Comparison of ENCODE assay signal across 16 cellular contexts in the genomic region with DNA sequence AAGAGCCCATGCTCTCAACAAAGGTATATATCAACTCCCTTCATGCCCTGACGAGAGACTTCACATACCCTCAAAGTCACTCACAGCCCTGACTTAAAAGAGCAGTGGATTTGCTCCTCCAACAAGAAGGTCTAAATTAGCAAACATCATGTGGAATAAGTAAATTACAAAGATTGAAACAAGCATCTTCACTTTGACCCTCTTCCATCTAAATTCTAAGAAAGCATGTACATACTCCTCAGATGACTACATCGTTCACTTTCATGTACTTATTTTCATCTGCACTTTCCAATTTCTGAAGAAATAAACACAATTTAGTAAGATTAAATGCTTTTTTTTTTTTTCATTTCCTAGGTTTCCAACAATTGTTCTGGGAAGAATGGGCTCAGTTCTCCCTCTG.
"Had no signal": no experiment of that assay in that cellular context is flagged by ENCODE, and none has a peak within 500 bp of the region (broad histone marks: within the 10 kb centered on the region; RNA-seq: fewer than 3 reads in every experiment).

No MANE protein-coding gene starts in this region.

- ATAC-seq: activated naive CD8-positive, alpha-beta T cell treated with anti-CD3 and anti-CD28 coated beads, Interleukin-2, amount 50 U/mL, for 24 hours; esophagus mucosa; stimulated activated memory B cell treated with anti-CD40 and anti-IgM and Interleukin-4, amounts not matched to agents 10 μg/mL and 1 μg/mL and 100 μg/mL, for 72 hours; T-cell had no signal

- DNase-seq: activated CD4-positive, alpha-beta T cell treated with anti-CD3 and anti-CD28 coated beads for 1 hour; activated CD4-positive, alpha-beta T cell treated with anti-CD3 and anti-CD28 coated beads, Interleukin-2, amount 50 U/mL, for 4 hours; activated naive CD4-positive, alpha-beta T cell treated with Interleukin-2 at 50 U/mL for 16 hours; activated naive CD8-positive, alpha-beta T cell treated with anti-CD3 and anti-CD28 coated beads, Interleukin-2, amount 50 U/mL, for 24 hours; activated T-cell treated with anti-CD3 and anti-CD28 coated beads for 4 hours; midbrain; naive B cell; T-cell; T-helper 9 cell had no signal

- H3K9me3 Mint-ChIP-seq: activated naive CD8-positive, alpha-beta T cell treated with anti-CD3 and anti-CD28 coated beads, Interleukin-2, amount 50 U/mL, for 24 hours; activated T-helper 17 cell treated with anti-CD3 and anti-CD28 coated beads, Interleukin-2, amount 50 U/mL, for 72 hours; naive B cell; stimulated activated memory B cell treated with anti-CD40 and anti-IgM and Interleukin-4, amounts not matched to agents 10 μg/mL and 1 μg/mL and 100 μg/mL, for 72 hours; T-cell had no signal

- H3K36me3 Mint-ChIP-seq: naive B cell; stimulated activated memory B cell treated with anti-CD40 and anti-IgM and Interleukin-4, amounts not matched to agents 10 μg/mL and 1 μg/mL and 100 μg/mL, for 72 hours; T-cell had no signal

- H3K27me3 ChIP-seq: pancreas, thyroid gland had no signal

- H3K4me3 Mint-ChIP-seq: activated naive CD8-positive, alpha-beta T cell treated with anti-CD3 and anti-CD28 coated beads, Interleukin-2, amount 50 U/mL, for 24 hours; activated T-helper 17 cell treated with anti-CD3 and anti-CD28 coated beads, Interleukin-2, amount 50 U/mL, for 72 hours; naive B cell; stimulated activated memory B cell treated with anti-CD40 and anti-IgM and Interleukin-4, amounts not matched to agents 10 μg/mL and 1 μg/mL and 100 μg/mL, for 72 hours; T-cell had no signal

- H3K4me3 ChIP-seq: pancreas, thyroid gland had no signal

- H3K27ac Mint-ChIP-seq: activated naive CD8-positive, alpha-beta T cell treated with anti-CD3 and anti-CD28 coated beads, Interleukin-2, amount 50 U/mL, for 24 hours; activated T-helper 17 cell treated with anti-CD3 and anti-CD28 coated beads, Interleukin-2, amount 50 U/mL, for 72 hours; stimulated activated memory B cell treated with anti-CD40 and anti-IgM and Interleukin-4, amounts not matched to agents 10 μg/mL and 1 μg/mL and 100 μg/mL, for 72 hours had no signal

- H3K4me1 Mint-ChIP-seq: naive B cell; stimulated activated memory B cell treated with anti-CD40 and anti-IgM and Interleukin-4, amounts not matched to agents 10 μg/mL and 1 μg/mL and 100 μg/mL, for 72 hours; T-cell had no signal

- H3K36me3 ChIP-seq: pancreas, thyroid gland had no signal

- FAIRE-seq: endometrium, urothelium cell line had no signal

- H3K9me3 ChIP-seq: pancreas, thyroid gland had no signal

- H3K27ac ChIP-seq: pancreas, thyroid gland had no signal
